Comparison of ENCODE assay signal across 22 cellular contexts in genomic region chr2:6835467-6835866, GRCh38. TPM values are rescaled to one million over a fixed set of nuclear protein-coding genes. Genes with fewer than 3 reads are reported as not detected.
A peak's percentile ranks its signal among the peaks of the same experiment; 100 is the strongest.
DNase-seq lines count a peak whose midpoint lies in the region; ATAC-seq lines count a peak whose summit lies in the region.
"Had no signal": no experiment of that assay in that cellular context is flagged by ENCODE, and none has a peak within 500 bp of the region (broad histone marks: within the 10 kb centered on the region; RNA-seq: fewer than 3 reads in every experiment).

No MANE protein-coding gene starts in this region.

- H3K36me3 Mint-ChIP-seq in activated T-cell treated with anti-CD3 and anti-CD28 coated beads, Interleukin-2, amount 50 U/mL, for 24 hours (ENCODE audit: low read depth) = peaks cover 34% of the 10 kb centered on the region
- H3K36me3 Mint-ChIP-seq in activated T-helper 2 cell treated with anti-CD3 and anti-CD28 coated beads, Interferon-gamma antibody, Interleukin-2, Interleukin-4, amounts not matched to agents 10 μg/mL and 5 μg/mL and 100 μg/mL, durations not matched to agents 14 hours and 24 hours and 36 hours (ENCODE audit: low read depth) = peaks cover 53% of the 10 kb centered on the region

- ATAC-seq in GM21737 (IDR thresholded peaks at IDR 0.05; ENCODE audit: unreplicated experiment) (no peak), GM21619 (IDR thresholded peaks at IDR 0.05; ENCODE audit: unreplicated experiment) (no peak)
- ATAC-seq: psoas muscle; stimulated activated naive B cell treated with anti-CD40 and anti-IgM and Interleukin-4, amounts not matched to agents 10 μg/mL and 1 μg/mL and 100 μg/mL, for 72 hours had no signal

- H3K4me3 Mint-ChIP-seq in activated T-cell treated with anti-CD3 and anti-CD28 coated beads, Interleukin-2, amount 50 U/mL, for 24 hours = no peak overlapping the region
- no peak overlapping the region for H3K4me3 Mint-ChIP-seq in activated T-helper 2 cell treated with anti-CD3 and anti-CD28 coated beads, Interferon-gamma antibody, Interleukin-2, Interleukin-4, amounts not matched to agents 10 μg/mL and 5 μg/mL and 100 μg/mL, durations not matched to agents 14 hours and 24 hours and 36 hours (ENCODE audit: low read depth)
- H3K4me3 Mint-ChIP-seq: CD4-positive, alpha-beta T cell; stimulated activated naive B cell treated with anti-CD40 and anti-IgM and Interleukin-4, amounts not matched to agents 10 μg/mL and 1 μg/mL and 100 μg/mL, for 72 hours had no signal

- H3K9me3 Mint-ChIP-seq in activated T-cell treated with anti-CD3 and anti-CD28 coated beads, Interleukin-2, amount 50 U/mL, for 24 hours = peaks cover 40% of the 10 kb centered on the region
- peaks cover 53% of the 10 kb centered on the region for H3K9me3 Mint-ChIP-seq in activated T-helper 2 cell treated with anti-CD3 and anti-CD28 coated beads, Interferon-gamma antibody, Interleukin-2, Interleukin-4, amounts not matched to agents 10 μg/mL and 5 μg/mL and 100 μg/mL, durations not matched to agents 14 hours and 24 hours and 36 hours

- peaks cover 18% of the 10 kb centered on the region for H3K4me1 Mint-ChIP-seq in activated T-cell treated with anti-CD3 and anti-CD28 coated beads, Interleukin-2, amount 50 U/mL, for 24 hours (ENCODE audit: low read depth)
- peaks cover 23% of the 10 kb centered on the region for H3K4me1 Mint-ChIP-seq in activated T-helper 2 cell treated with anti-CD3 and anti-CD28 coated beads, Interferon-gamma antibody, Interleukin-2, Interleukin-4, amounts not matched to agents 10 μg/mL and 5 μg/mL and 100 μg/mL, durations not matched to agents 14 hours and 24 hours and 36 hours (ENCODE audit: low read depth)
- H3K4me1 Mint-ChIP-seq: stimulated activated naive B cell treated with anti-CD40 and anti-IgM and Interleukin-4, amounts not matched to agents 10 μg/mL and 1 μg/mL and 100 μg/mL, for 72 hours had no signal

- no peaks in the 10 kb centered on the region for H3K27me3 Mint-ChIP-seq in activated T-cell treated with anti-CD3 and anti-CD28 coated beads, Interleukin-2, amount 50 U/mL, for 24 hours
- no peaks in the 10 kb centered on the region for H3K27me3 Mint-ChIP-seq in activated T-helper 2 cell treated with anti-CD3 and anti-CD28 coated beads, Interferon-gamma antibody, Interleukin-2, Interleukin-4, amounts not matched to agents 10 μg/mL and 5 μg/mL and 100 μg/mL, durations not matched to agents 14 hours and 24 hours and 36 hours (ENCODE audit: low read depth)
- H3K27me3 Mint-ChIP-seq: CD4-positive, alpha-beta T cell; stimulated activated naive B cell treated with anti-CD40 and anti-IgM and Interleukin-4, amounts not matched to agents 10 μg/mL and 1 μg/mL and 100 μg/mL, for 72 hours had no signal

- DNase-seq in activated T-cell treated with anti-CD3 and anti-CD28 coated beads, Interleukin-2, amount 50 U/mL, for 24 hours = no peak
- no peak for DNase-seq in activated T-cell treated with anti-CD3 and anti-CD28 coated beads, Interleukin-2, amount 50 U/mL, for 48 hours
- DNase-seq in M059J (ENCODE audit: low read depth) = peak; percentile 41
- DNase-seq in activated T-helper 2 cell treated with anti-CD3 and anti-CD28 coated beads, Interferon-gamma antibody, Interleukin-2, Interleukin-4, amounts not matched to agents 10 μg/mL and 5 μg/mL and 100 μg/mL, durations not matched to agents 14 hours and 24 hours and 36 hours (ENCODE audit: low spot score) = no peak
- peak; percentile 63 for DNase-seq in iris pigment epithelial cell (ENCODE audit: low read depth)
- DNase-seq in NCI-H1417 treated with DMSO at 0.1 percent for 48 hours (lab: John Stamatoyannopoulos, UW) = no peak
- DNase-seq: activated CD4-positive, alpha-beta T cell treated with anti-CD3 and anti-CD28 coated beads for 1 hour; activated CD8-positive, alpha-beta memory T cell treated with anti-CD3 and anti-CD28 coated beads, Interleukin-2, amount 50 U/mL, for 4 hours; CD4-positive, alpha-beta T cell; dermis blood vessel endothelial cell; DMS153; foreskin fibroblast; hippocampal formation; islet precursor cell; NCI-H1930; PC-9; psoas muscle; stimulated activated naive B cell treated with anti-CD40 and anti-IgM and Interleukin-4, amounts not matched to agents 10 μg/mL and 1 μg/mL and 100 μg/mL, for 72 hours; T-helper 9 cell; tibial artery had no signal

- peak overlapping the region; percentile 4 for H3K27ac Mint-ChIP-seq in activated T-cell treated with anti-CD3 and anti-CD28 coated beads, Interleukin-2, amount 50 U/mL, for 24 hours
- peak overlapping the region; percentile 7 for H3K27ac Mint-ChIP-seq in activated T-helper 2 cell treated with anti-CD3 and anti-CD28 coated beads, Interferon-gamma antibody, Interleukin-2, Interleukin-4, amounts not matched to agents 10 μg/mL and 5 μg/mL and 100 μg/mL, durations not matched to agents 14 hours and 24 hours and 36 hours
- H3K27ac Mint-ChIP-seq: CD4-positive, alpha-beta T cell; stimulated activated naive B cell treated with anti-CD40 and anti-IgM and Interleukin-4, amounts not matched to agents 10 μg/mL and 1 μg/mL and 100 μg/mL, for 72 hours had no signal

- intact Hi-C loops in activated T-helper 2 cell treated with anti-CD3 and anti-CD28 coated beads, Interferon-gamma antibody, Interleukin-2, Interleukin-4, amounts not matched to agents 10 μg/mL and 5 μg/mL and 100 μg/mL, durations not matched to agents 14 hours and 24 hours and 36 hours (cut with micrococcal nuclease) = loop anchor here (1.0 kb wide), 2 partner anchors 9 to 30 kb away; partner anchors contain the start of gene CMPK2

RNA-seq across cellular contexts. Expression of gene CMPK2, which starts 30.2 kb away (rescaled TPM):
- total RNA-seq in M059J (2014; rRNA removed; shearing (Covaris generic)) = 107 and 134 TPM in 2 replicates
- total RNA-seq in activated T-helper 2 cell treated with anti-CD3 and anti-CD28 coated beads, Interferon-gamma antibody, Interleukin-2, Interleukin-4, amounts not matched to agents 10 μg/mL and 5 μg/mL and 100 μg/mL, durations not matched to agents 14 hours and 24 hours and 36 hours = 2.8 and 2.9 TPM in 2 replicates
- total RNA-seq: PC-9 had no signal

RNA-seq across cellular contexts. Expression of gene RSAD2, which starts 42.1 kb away (rescaled TPM):
- 117 and 157 TPM in 2 replicates for total RNA-seq in M059J (2014; rRNA removed; shearing (Covaris generic))
- total RNA-seq in activated T-helper 2 cell treated with anti-CD3 and anti-CD28 coated beads, Interferon-gamma antibody, Interleukin-2, Interleukin-4, amounts not matched to agents 10 μg/mL and 5 μg/mL and 100 μg/mL, durations not matched to agents 14 hours and 24 hours and 36 hours = 2.0 and 2.2 TPM in 2 replicates
- total RNA-seq: PC-9 had no signal

Comparison
In these comparisons a context has a peak if more than half of its experiments do, and no peak if none do; other contexts are left out.
1. DNase-seq: peak in M059J (single experiment) and iris pigment epithelial cell (single experiment); none in activated T-cell treated with anti-CD3 and anti-CD28 coated beads, Interleukin-2, amount 50 U/mL, for 24 hours (single experiment), activated T-cell treated with anti-CD3 and anti-CD28 coated beads, Interleukin-2, amount 50 U/mL, for 48 hours (0 of 2), activated T-helper 2 cell treated with anti-CD3 and anti-CD28 coated beads, Interferon-gamma antibody, Interleukin-2, Interleukin-4, amounts not matched to agents 10 μg/mL and 5 μg/mL and 100 μg/mL, durations not matched to agents 14 hours and 24 hours and 36 hours (single experiment) and NCI-H1417 treated with DMSO at 0.1 percent for 48 hours (single experiment).
2. RNA of gene CMPK2, which starts 30.2 kb away (total RNA-seq): 107 to 134 TPM in M059J; 2.8 to 2.9 TPM in activated T-helper 2 cell treated with anti-CD3 and anti-CD28 coated beads, Interferon-gamma antibody, Interleukin-2, Interleukin-4, amounts not matched to agents 10 μg/mL and 5 μg/mL and 100 μg/mL, durations not matched to agents 14 hours and 24 hours and 36 hours; every median in the first group is over 10 times any median in the second.
3. RNA of gene RSAD2, which starts 42.1 kb away (total RNA-seq): 117 to 157 TPM in M059J; 2.0 to 2.2 TPM in activated T-helper 2 cell treated with anti-CD3 and anti-CD28 coated beads, Interferon-gamma antibody, Interleukin-2, Interleukin-4, amounts not matched to agents 10 μg/mL and 5 μg/mL and 100 μg/mL, durations not matched to agents 14 hours and 24 hours and 36 hours; every median in the first group is over 10 times any median in the second.